In the genomic region with DNA sequence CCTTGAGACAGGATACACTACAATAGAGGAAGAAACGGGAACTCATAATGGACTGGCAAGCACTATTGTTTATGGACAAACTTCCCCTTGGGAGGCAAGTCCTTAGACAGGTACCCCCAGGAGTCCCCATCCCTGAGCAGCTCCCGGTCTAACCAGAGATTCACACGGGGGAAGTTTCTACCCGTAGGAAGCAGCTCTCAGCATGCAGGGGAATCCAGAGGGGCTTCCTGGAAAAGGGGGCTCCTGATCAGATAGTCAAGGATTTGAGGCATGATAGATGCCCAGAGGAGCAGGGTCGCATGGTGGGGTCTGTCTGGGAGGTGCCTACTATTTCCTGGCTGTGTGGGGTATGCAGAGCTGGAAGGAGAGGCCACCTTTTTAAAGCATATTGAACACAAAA, we compare ENCODE assay signal across 3 cellular contexts.
TF ChIP-seq lines count a peak whose summit lies in the region.

No MANE protein-coding gene starts in this region.

TF ChIP-seq in SK-N-SH, 30 proteins besides CTCF, POLR2A, EP300 and RAD21:
- TF ChIP-seq FOXJ3 (CRISPR knock-in tag; IDR thresholded peaks at IDR 0.05): no peak
- TF ChIP-seq TEAD4 (IDR thresholded peaks at IDR 0.05; ENCODE audit: borderline replicate concordance, insufficient read depth): no peak
- no peak for TF ChIP-seq NRF1 (IDR thresholded peaks at IDR 0.05; ENCODE audit: low read depth, low read length)
- no peak for TF ChIP-seq ELF1 (IDR thresholded peaks at IDR 0.05)
- TF ChIP-seq CHD2 (IDR thresholded peaks at IDR 0.05; ENCODE audit: low read length, partially characterized antibody): no peak
- no peak for TF ChIP-seq MEF2A (IDR thresholded peaks at IDR 0.05; ENCODE audit: borderline replicate concordance, low read depth)
- TF ChIP-seq, protein P1, sequence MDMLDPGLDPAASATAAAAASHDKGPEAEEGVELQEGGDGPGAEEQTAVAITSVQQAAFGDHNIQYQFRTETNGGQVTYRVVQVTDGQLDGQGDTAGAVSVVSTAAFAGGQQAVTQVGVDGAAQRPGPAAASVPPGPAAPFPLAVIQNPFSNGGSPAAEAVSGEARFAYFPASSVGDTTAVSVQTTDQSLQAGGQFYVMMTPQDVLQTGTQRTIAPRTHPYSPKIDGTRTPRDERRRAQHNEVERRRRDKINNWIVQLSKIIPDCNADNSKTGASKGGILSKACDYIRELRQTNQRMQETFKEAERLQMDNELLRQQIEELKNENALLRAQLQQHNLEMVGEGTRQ (IDR thresholded peaks at IDR 0.05; ENCODE audit: borderline replicate concordance, low read depth, low read length): no peak
- no peak for TF ChIP-seq MXI1 (IDR thresholded peaks at IDR 0.05; ENCODE audit: low read depth, low read length)
- TF ChIP-seq TAF1 (IDR thresholded peaks at IDR 0.05; ENCODE audit: borderline replicate concordance, low read depth, low read length): no peak
- TF ChIP-seq, protein P2, sequence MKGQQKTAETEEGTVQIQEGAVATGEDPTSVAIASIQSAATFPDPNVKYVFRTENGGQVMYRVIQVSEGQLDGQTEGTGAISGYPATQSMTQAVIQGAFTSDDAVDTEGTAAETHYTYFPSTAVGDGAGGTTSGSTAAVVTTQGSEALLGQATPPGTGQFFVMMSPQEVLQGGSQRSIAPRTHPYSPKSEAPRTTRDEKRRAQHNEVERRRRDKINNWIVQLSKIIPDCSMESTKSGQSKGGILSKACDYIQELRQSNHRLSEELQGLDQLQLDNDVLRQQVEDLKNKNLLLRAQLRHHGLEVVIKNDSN (IDR thresholded peaks at IDR 0.05; ENCODE audit: borderline replicate concordance, low read depth): no peak

TF ChIP-seq in SK-N-SH treated with all-trans-retinoic acid at 6 μM for 48 hours, 23 proteins besides CTCF, POLR2A, EP300 and RAD21:
- TF ChIP-seq, protein P3, sequence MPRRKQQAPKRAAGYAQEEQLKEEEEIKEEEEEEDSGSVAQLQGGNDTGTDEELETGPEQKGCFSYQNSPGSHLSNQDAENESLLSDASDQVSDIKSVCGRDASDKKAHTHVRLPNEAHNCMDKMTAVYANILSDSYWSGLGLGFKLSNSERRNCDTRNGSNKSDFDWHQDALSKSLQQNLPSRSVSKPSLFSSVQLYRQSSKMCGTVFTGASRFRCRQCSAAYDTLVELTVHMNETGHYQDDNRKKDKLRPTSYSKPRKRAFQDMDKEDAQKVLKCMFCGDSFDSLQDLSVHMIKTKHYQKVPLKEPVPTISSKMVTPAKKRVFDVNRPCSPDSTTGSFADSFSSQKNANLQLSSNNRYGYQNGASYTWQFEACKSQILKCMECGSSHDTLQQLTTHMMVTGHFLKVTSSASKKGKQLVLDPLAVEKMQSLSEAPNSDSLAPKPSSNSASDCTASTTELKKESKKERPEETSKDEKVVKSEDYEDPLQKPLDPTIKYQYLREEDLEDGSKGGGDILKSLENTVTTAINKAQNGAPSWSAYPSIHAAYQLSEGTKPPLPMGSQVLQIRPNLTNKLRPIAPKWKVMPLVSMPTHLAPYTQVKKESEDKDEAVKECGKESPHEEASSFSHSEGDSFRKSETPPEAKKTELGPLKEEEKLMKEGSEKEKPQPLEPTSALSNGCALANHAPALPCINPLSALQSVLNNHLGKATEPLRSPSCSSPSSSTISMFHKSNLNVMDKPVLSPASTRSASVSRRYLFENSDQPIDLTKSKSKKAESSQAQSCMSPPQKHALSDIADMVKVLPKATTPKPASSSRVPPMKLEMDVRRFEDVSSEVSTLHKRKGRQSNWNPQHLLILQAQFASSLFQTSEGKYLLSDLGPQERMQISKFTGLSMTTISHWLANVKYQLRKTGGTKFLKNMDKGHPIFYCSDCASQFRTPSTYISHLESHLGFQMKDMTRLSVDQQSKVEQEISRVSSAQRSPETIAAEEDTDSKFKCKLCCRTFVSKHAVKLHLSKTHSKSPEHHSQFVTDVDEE (CRISPR knock-in tag; IDR thresholded peaks at IDR 0.05): no peak
- no peak for TF ChIP-seq ESRRG (CRISPR knock-in tag; IDR thresholded peaks at IDR 0.05)
- no peak for TF ChIP-seq ZNF565 (CRISPR knock-in tag; conservative IDR thresholded peaks at IDR 0.05; ENCODE audit: low read depth)
- TF ChIP-seq BACH2 (CRISPR knock-in tag; IDR thresholded peaks at IDR 0.05; ENCODE audit: borderline replicate concordance): no peak
- TF ChIP-seq ISL1 (CRISPR knock-in tag; IDR thresholded peaks at IDR 0.05): no peak
- no peak for TF ChIP-seq ZC3H10 (CRISPR knock-in tag; IDR thresholded peaks at IDR 0.05)
TF ChIP-seq in SK-N-SH treated with all-trans-retinoic acid at 6 μM for 48 hours: peak in this region for 0.

TF ChIP-seq in IMR-90, 13 proteins besides CTCF, POLR2A, EP300 and RAD21:
- TF ChIP-seq, protein P4, sequence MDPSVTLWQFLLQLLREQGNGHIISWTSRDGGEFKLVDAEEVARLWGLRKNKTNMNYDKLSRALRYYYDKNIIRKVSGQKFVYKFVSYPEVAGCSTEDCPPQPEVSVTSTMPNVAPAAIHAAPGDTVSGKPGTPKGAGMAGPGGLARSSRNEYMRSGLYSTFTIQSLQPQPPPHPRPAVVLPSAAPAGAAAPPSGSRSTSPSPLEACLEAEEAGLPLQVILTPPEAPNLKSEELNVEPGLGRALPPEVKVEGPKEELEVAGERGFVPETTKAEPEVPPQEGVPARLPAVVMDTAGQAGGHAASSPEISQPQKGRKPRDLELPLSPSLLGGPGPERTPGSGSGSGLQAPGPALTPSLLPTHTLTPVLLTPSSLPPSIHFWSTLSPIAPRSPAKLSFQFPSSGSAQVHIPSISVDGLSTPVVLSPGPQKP (IDR thresholded peaks at IDR 0.05; ENCODE audit: borderline replicate concordance, low read depth, low read length): no peak
- TF ChIP-seq MAZ (IDR thresholded peaks at IDR 0.05; ENCODE audit: borderline replicate concordance, low read depth, low read length): no peak
- TF ChIP-seq SMC3 (IDR thresholded peaks at IDR 0.05; ENCODE audit: low read depth, low read length): no peak
TF ChIP-seq in IMR-90: peak in this region for 0.
